ENCODE assay signal across 2 cellular contexts in the genomic region with DNA sequence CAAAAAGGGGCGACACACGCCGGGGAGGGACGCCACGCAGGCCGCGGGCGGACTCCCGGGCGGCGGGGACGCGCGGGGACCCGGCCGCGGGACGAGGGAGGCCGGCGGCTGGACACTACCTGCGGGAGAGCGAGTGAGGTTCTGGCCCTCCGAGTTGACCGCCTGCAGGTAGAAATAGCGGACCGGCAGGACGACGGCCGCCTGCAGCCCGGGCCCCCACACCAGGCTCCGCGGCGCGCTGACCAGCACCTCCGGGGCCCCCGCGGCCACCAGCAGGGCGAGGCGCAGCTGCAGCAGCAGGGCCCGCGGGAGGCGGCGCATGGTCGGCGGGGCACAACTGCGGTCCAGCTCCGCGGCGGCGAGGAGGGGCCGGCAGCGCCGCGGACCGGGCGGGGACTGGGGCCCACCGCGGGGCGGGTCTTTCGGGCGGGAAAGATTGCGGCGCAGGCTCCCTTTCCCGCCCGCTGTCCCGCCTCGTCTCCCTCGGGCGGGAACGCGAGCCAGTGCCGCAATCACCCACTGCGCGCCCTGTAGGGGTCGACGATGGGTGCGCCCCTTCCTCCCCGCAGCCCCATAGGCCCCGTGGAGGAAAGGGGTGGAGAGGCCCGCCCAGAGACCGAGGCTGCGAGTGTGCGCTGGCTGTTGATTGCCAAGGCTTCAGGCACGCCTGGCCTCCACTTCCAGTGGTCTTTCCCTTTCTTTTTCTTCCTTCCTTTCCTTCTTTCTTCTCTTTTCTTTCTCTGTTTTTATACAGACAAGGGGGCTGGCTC.
TF ChIP-seq lines count a peak whose summit lies in the region.

A gene with protein sequence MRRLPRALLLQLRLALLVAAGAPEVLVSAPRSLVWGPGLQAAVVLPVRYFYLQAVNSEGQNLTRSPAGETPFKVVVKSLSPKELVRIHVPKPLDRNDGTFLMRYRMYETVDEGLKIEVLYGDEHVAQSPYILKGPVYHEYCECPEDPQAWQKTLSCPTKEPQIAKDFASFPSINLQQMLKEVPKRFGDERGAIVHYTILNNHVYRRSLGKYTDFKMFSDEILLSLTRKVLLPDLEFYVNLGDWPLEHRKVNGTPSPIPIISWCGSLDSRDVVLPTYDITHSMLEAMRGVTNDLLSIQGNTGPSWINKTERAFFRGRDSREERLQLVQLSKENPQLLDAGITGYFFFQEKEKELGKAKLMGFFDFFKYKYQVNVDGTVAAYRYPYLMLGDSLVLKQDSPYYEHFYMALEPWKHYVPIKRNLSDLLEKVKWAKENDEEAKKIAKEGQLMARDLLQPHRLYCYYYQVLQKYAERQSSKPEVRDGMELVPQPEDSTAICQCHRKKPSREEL (minus strand): TSS at position 339 of the 770 bp plus-strand sequence. CDS start 18 bp downstream, at position 321.

TF ChIP-seq in IMR-90, 13 proteins besides CTCF, POLR2A, EP300 and RAD21 (continued from another document):
- TF ChIP-seq MXI1 (IDR thresholded peaks at IDR 0.05; ENCODE audit: borderline replicate concordance, low read depth, low read length) = 0 out of 2 replicates have a peak, but pooled peaks have one; percentile 3
- no peak for TF ChIP-seq SMC3 (IDR thresholded peaks at IDR 0.05; ENCODE audit: low read depth, low read length)
- no peak for TF ChIP-seq MAFK (IDR thresholded peaks at IDR 0.05; ENCODE audit: low read depth, low read length)
- peak; percentile 27; the same call in 1 of the 2 replicates for TF ChIP-seq MAZ (IDR thresholded peaks at IDR 0.05; ENCODE audit: borderline replicate concordance, low read depth, low read length)
- TF ChIP-seq CHD1 (IDR thresholded peaks at IDR 0.05; ENCODE audit: low read depth, low read length) = no peak
- TF ChIP-seq RFX5 (IDR thresholded peaks at IDR 0.05; ENCODE audit: low read depth, low read length) = no peak
- no peak for TF ChIP-seq NFE2L2 (IDR thresholded peaks at IDR 0.05; ENCODE audit: low read depth, low read length)
- TF ChIP-seq, protein P1, sequence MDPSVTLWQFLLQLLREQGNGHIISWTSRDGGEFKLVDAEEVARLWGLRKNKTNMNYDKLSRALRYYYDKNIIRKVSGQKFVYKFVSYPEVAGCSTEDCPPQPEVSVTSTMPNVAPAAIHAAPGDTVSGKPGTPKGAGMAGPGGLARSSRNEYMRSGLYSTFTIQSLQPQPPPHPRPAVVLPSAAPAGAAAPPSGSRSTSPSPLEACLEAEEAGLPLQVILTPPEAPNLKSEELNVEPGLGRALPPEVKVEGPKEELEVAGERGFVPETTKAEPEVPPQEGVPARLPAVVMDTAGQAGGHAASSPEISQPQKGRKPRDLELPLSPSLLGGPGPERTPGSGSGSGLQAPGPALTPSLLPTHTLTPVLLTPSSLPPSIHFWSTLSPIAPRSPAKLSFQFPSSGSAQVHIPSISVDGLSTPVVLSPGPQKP (IDR thresholded peaks at IDR 0.05; ENCODE audit: borderline replicate concordance, low read depth, low read length) = no peak
- TF ChIP-seq, protein P2, sequence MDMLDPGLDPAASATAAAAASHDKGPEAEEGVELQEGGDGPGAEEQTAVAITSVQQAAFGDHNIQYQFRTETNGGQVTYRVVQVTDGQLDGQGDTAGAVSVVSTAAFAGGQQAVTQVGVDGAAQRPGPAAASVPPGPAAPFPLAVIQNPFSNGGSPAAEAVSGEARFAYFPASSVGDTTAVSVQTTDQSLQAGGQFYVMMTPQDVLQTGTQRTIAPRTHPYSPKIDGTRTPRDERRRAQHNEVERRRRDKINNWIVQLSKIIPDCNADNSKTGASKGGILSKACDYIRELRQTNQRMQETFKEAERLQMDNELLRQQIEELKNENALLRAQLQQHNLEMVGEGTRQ (IDR thresholded peaks at IDR 0.05; ENCODE audit: low read depth, low read length) = no peak
- no peak for TF ChIP-seq BHLHE40 (IDR thresholded peaks at IDR 0.05; ENCODE audit: low read depth, low read length)
- no peak for TF ChIP-seq CEBPB (IDR thresholded peaks at IDR 0.05; ENCODE audit: low read depth, low read length)

TF ChIP-seq in SK-N-SH, 30 proteins besides CTCF, POLR2A, EP300 and RAD21:
- TF ChIP-seq, protein P3, sequence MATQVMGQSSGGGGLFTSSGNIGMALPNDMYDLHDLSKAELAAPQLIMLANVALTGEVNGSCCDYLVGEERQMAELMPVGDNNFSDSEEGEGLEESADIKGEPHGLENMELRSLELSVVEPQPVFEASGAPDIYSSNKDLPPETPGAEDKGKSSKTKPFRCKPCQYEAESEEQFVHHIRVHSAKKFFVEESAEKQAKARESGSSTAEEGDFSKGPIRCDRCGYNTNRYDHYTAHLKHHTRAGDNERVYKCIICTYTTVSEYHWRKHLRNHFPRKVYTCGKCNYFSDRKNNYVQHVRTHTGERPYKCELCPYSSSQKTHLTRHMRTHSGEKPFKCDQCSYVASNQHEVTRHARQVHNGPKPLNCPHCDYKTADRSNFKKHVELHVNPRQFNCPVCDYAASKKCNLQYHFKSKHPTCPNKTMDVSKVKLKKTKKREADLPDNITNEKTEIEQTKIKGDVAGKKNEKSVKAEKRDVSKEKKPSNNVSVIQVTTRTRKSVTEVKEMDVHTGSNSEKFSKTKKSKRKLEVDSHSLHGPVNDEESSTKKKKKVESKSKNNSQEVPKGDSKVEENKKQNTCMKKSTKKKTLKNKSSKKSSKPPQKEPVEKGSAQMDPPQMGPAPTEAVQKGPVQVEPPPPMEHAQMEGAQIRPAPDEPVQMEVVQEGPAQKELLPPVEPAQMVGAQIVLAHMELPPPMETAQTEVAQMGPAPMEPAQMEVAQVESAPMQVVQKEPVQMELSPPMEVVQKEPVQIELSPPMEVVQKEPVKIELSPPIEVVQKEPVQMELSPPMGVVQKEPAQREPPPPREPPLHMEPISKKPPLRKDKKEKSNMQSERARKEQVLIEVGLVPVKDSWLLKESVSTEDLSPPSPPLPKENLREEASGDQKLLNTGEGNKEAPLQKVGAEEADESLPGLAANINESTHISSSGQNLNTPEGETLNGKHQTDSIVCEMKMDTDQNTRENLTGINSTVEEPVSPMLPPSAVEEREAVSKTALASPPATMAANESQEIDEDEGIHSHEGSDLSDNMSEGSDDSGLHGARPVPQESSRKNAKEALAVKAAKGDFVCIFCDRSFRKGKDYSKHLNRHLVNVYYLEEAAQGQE (IDR thresholded peaks at IDR 0.05; ENCODE audit: low read depth, low read length) = peak; percentile 33; the same call in 1 of the 2 replicates
- TF ChIP-seq FOXJ3 (CRISPR knock-in tag; IDR thresholded peaks at IDR 0.05) = 0 out of 2 replicates have a peak, but pooled peaks have one; percentile 29
- peak; percentile 20; the same call in 1 of the 2 replicates for TF ChIP-seq NRF1 (IDR thresholded peaks at IDR 0.05; ENCODE audit: low read depth, low read length)
- no peak for TF ChIP-seq ELF1 (IDR thresholded peaks at IDR 0.05)
TF ChIP-seq in SK-N-SH: peak in this region for 3.
